In the genomic region with DNA sequence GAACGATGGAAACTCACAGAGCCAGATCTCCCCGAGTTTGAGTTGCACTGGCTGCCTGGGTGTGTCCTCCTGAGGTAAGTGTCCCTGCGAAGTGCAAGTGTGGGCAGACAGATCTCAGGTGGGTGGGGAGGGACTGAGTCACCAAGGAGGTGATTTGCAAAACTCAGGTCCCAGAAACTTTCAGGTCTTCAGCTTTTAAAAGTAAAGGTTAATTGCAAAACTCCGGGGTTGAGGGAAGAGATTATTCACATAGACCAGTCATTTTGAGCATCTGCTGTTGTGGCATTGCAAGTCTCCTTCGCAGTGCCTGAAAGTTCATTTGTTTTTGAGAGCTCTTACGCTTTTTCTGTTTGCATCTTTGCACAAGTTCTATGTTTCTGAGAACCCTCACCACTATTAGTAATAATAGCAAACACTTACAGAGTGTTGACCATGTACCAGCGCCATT, we compare ENCODE assay signal across 8 cellular contexts. TPM values are rescaled to one million over a fixed set of nuclear protein-coding genes. Genes with fewer than 3 reads are reported as not detected.
DNase-seq lines count a peak whose midpoint lies in the region; ATAC-seq and TF ChIP-seq lines count a peak whose summit lies in the region.

No MANE protein-coding gene starts in this region.

- no peak for TF ChIP-seq POLR2A in right lobe of liver (IDR thresholded peaks at IDR 0.05)

- 67% methylated on average over 4 of the region's 7 CpGs for WGBS in right lobe of liver (ENCODE audit: insufficient coverage, low coverage, low lambda C conversion rate, missing lambda C conversion rate)

- H3K4me3 ChIP-seq in coronary artery = no peak overlapping the region
- H3K4me3 ChIP-seq in right lobe of liver = no peak overlapping the region

- ATAC-seq in GM18873 (IDR thresholded peaks at IDR 0.05; ENCODE audit: low FRiP score, unreplicated experiment) (peak; percentile 30), HG03432 (IDR thresholded peaks at IDR 0.05; ENCODE audit: unreplicated experiment) (peak; percentile 33), sciatic nerve (no peak), right lobe of liver (no peak)

- H3K4me1 ChIP-seq in right lobe of liver = peaks cover 0 to 13% (median 0%) of the 10 kb centered on the region in 4 donors

- peak overlapping the region in 1 of 2 donors; percentile 49 for H3K27ac ChIP-seq in coronary artery
- H3K27ac ChIP-seq in right lobe of liver = no peak overlapping the region

- TF ChIP-seq CTCF in coronary artery (IDR thresholded peaks at IDR 0.05) (no peak), right lobe of liver (IDR thresholded peaks at IDR 0.05) (no peak)

- no peaks in the 10 kb centered on the region for H3K36me3 ChIP-seq in right lobe of liver

- intact Hi-C loops in sciatic nerve (cut with DNase I) (loop anchor here (10.0 kb wide), 1 partner anchor 1159 kb away; no protein-coding TSS in a partner anchor), right lobe of liver (cut with DNase I) (no loop called here)

- DNase-seq in activated T-cell treated with anti-CD3 and anti-CD28 coated beads, Interleukin-2, amount 50 U/mL, for 48 hours = peak; percentile 87
- DNase-seq in stimulated activated CD4-positive, alpha-beta T cell treated with anti-CD3 and anti-CD28 coated beads, Interleukin-1b, Interleukin-23, amount 100 ng/mL, for 1 hour (ENCODE audit: low read depth in 2 of 2) = peak; percentile 47 to 63
- DNase-seq in HCEC 1CT (no peak), coronary artery (ENCODE audit: low spot score) (no peak), sciatic nerve (ENCODE audit: low spot score) (no peak), right lobe of liver (no peak)

- H3K27me3 ChIP-seq in right lobe of liver = no peaks in the 10 kb centered on the region

- no peaks in the 10 kb centered on the region for H3K9me3 ChIP-seq in right lobe of liver

RNA-seq across cellular contexts. Expression of gene CD44, which starts 7.1 kb away (rescaled TPM):
- total RNA-seq in sciatic nerve (188 TPM), right lobe of liver (10 to 100 TPM; 12.2 to 64.1 (median 22.9) TPM)

Comparison
In these comparisons a context has a peak if more than half of its experiments do, and no peak if none do; other contexts are left out.
1. ATAC-seq: peak in GM18873 (single experiment) and HG03432 (single experiment); none in sciatic nerve (single experiment) and right lobe of liver (0 of 4).
2. DNase-seq: peak in activated T-cell treated with anti-CD3 and anti-CD28 coated beads, Interleukin-2, amount 50 U/mL, for 48 hours (2 of 2) and stimulated activated CD4-positive, alpha-beta T cell treated with anti-CD3 and anti-CD28 coated beads, Interleukin-1b, Interleukin-23, amount 100 ng/mL, for 1 hour (2 of 2); none in HCEC 1CT (single experiment), coronary artery (single experiment), sciatic nerve (single experiment) and right lobe of liver (0 of 3).